In genomic region chr11:129722529-129722928, GRCh38 we compare ENCODE assay signal across 23 cellular contexts.
"Had no signal": no experiment of that assay in that cellular context is flagged by ENCODE, and none has a peak within 500 bp of the region (broad histone marks: within the 10 kb centered on the region; RNA-seq: fewer than 3 reads in every experiment).

No MANE protein-coding gene starts in this region.

- H3K9me3 ChIP-seq: SJSA1 had no signal

- H3K27ac ChIP-seq: brain microvascular endothelial cell, cardiac muscle cell, SJSA1 had no signal

- H3K4me3 ChIP-seq: cardiac muscle cell, SJSA1 had no signal

- H3K36me3 ChIP-seq: brain microvascular endothelial cell, cardiac muscle cell, SJSA1 had no signal

- H3K4me1 ChIP-seq: SJSA1 had no signal

- DNase-seq: activated CD4-positive, alpha-beta T cell treated with anti-CD3 and anti-CD28 coated beads for 4 hours; activated CD8-positive, alpha-beta memory T cell treated with anti-CD3 and anti-CD28 coated beads, Interleukin-2, amount 50 U/mL, for 4 hours; activated CD8-positive, alpha-beta T cell treated with anti-CD3 and anti-CD28 coated beads for 36 hours; activated gamma-delta T cell treated with Interleukin-2 at 50 U/mL for 16 hours; activated naive CD4-positive, alpha-beta T cell treated with anti-CD3 and anti-CD28 coated beads, Interleukin-2, amount 10 ng/mL, durations not matched to agents 7 days and 5 days; activated naive CD8-positive, alpha-beta T cell treated with anti-CD3 and anti-CD28 coated beads for 36 hours; activated T-cell treated with anti-CD3 and anti-CD28 coated beads, Interleukin-2, amount 50 U/mL, for 72 hours; brain microvascular endothelial cell; cerebellar nuclear complex; NCI-H1092; NCI-H1694; NCI-H2029; NCI-H524 treated with DMSO at 0.1 percent for 48 hours; NCI-H82; NK-92 treated with Interleukin-12 subunit alpha and Interleukin-12 subunit beta, amount 100 ng/mL, for 24 hours; OCI-M1; Right ventricle myocardium superior; RPMI8226; SW 1271 had no signal

- ATAC-seq: activated CD4-positive, CD25-positive, alpha-beta regulatory T cell treated with anti-CD3 and anti-CD28 coated beads, Interleukin-2, amount 50 U/mL, for 24 hours; activated CD8-positive, alpha-beta T cell treated with anti-CD3 and anti-CD28 coated beads for 36 hours; activated T-cell treated with anti-CD3 and anti-CD28 coated beads, Interleukin-2, amount 50 U/mL, for 72 hours; SK-N-SH treated with all-trans-retinoic acid at 6 μM for 48 hours had no signal

- H3K27me3 ChIP-seq: brain microvascular endothelial cell, SJSA1 had no signal
